ENCODE assay signal across 16 cellular contexts in the genomic region with DNA sequence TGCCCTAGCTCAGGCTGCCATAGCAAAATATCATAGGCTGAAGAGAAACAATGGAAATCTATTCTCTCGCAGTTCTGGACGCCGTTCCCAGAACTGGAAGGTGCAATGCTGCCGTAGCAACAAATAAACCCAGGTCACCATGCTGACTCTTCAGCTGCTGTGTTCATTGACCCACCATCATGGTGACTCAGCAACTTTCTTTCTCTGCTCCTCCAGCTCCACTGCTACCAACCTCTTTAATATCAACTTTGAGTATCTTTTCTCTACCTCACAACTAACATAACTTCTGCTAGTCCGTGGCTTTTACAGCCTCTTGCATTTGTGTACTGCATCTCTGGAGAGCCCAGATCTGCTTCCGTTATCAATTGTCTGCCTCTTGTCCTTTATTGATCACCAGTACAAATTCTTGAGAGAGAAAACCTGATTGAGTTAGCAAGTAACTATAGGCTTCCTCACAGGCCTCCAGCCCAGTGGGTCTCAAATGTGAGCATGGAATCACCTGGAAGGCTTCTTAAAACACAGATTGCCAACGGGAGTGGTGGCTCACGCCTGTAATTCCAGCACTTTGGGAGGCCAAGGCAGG. TPM values are rescaled to one million over a fixed set of nuclear protein-coding genes. Genes with fewer than 3 reads are reported as not detected.
DNase-seq lines count a peak whose midpoint lies in the region; ATAC-seq, FAIRE-seq and TF ChIP-seq lines count a peak whose summit lies in the region.
"Had no signal": no experiment of that assay in that cellular context is flagged by ENCODE, and none has a peak within 500 bp of the region (broad histone marks: within the 10 kb centered on the region; RNA-seq: fewer than 3 reads in every experiment).

No MANE protein-coding gene starts in this region.

- CTCF ChIA-PET in Calu3 (lab: Charles Lee) (interaction anchor here (1.0 to 1.2 kb wide), 2 partner anchors 22 to 48 kb away, joined by 3 to 4 read pairs; a partner anchor contains a TSS), HepG2 (lab: Yijun Ruan, JAX; ENCODE audit: low intra/inter-chr PET ratio, low total read pairs) (no interaction called here)

- no peak overlapping the region for H3K27ac ChIP-seq in HepG2 (ENCODE audit: extremely low read length, insufficient read depth, low read length)
- no peak overlapping the region for H3K27ac ChIP-seq in esophagus squamous epithelium
- H3K27ac ChIP-seq: colonic mucosa, upper lobe of right lung had no signal

- no peak for TF ChIP-seq RAD21 in HepG2 (CRISPR knock-in tag; IDR thresholded peaks at IDR 0.05)

- peak overlapping the region; percentile 40 for H3K27ac Mint-ChIP-seq in Calu3 (ENCODE audit: unreplicated experiment)
- peak overlapping the region; percentile 8 for H3K27ac Mint-ChIP-seq in activated T-helper 2 cell treated with anti-CD3 and anti-CD28 coated beads, Interferon-gamma antibody, Interleukin-2, Interleukin-4, amounts not matched to agents 10 μg/mL and 5 μg/mL and 100 μg/mL, durations not matched to agents 14 hours and 24 hours and 36 hours

- H3K4me1 Mint-ChIP-seq in Calu3 (ENCODE audit: low read depth, unreplicated experiment): peaks cover 21% of the 10 kb centered on the region
- H3K4me1 Mint-ChIP-seq in activated T-helper 2 cell treated with anti-CD3 and anti-CD28 coated beads, Interferon-gamma antibody, Interleukin-2, Interleukin-4, amounts not matched to agents 10 μg/mL and 5 μg/mL and 100 μg/mL, durations not matched to agents 14 hours and 24 hours and 36 hours (ENCODE audit: low read depth): peaks cover 19% of the 10 kb centered on the region

- BruUV-seq in Calu3 (replicated peaks; lab: Mats Ljungman, UMichigan): no TSS peak
- no TSS peak for BruUV-seq in HepG2 (replicated peaks; lab: Mats Ljungman, UMichigan)

- no peaks in the 10 kb centered on the region for H3K9me3 Mint-ChIP-seq in Calu3 (ENCODE audit: low read depth, unreplicated experiment)
- H3K9me3 Mint-ChIP-seq in activated T-helper 2 cell treated with anti-CD3 and anti-CD28 coated beads, Interferon-gamma antibody, Interleukin-2, Interleukin-4, amounts not matched to agents 10 μg/mL and 5 μg/mL and 100 μg/mL, durations not matched to agents 14 hours and 24 hours and 36 hours: no peaks in the 10 kb centered on the region

- TF ChIP-seq POLR2A in HepG2 (IDR thresholded peaks at IDR 0.05; ENCODE audit: insufficient read depth in 1 of 2, low read depth in 2 of 2, low read length in 2 of 2) (no peak), esophagus squamous epithelium (IDR thresholded peaks at IDR 0.05) (no peak)

- H3K36me3 Mint-ChIP-seq in Calu3 (ENCODE audit: insufficient read depth, unreplicated experiment): peaks cover 6% of the 10 kb centered on the region
- H3K36me3 Mint-ChIP-seq in activated T-helper 2 cell treated with anti-CD3 and anti-CD28 coated beads, Interferon-gamma antibody, Interleukin-2, Interleukin-4, amounts not matched to agents 10 μg/mL and 5 μg/mL and 100 μg/mL, durations not matched to agents 14 hours and 24 hours and 36 hours (ENCODE audit: low read depth): no peaks in the 10 kb centered on the region

- no peak for ATAC-seq in HepG2
- ATAC-seq: Right ventricle myocardium inferior, sciatic nerve, upper lobe of right lung had no signal

- H3K4me1 ChIP-seq in HepG2 (ENCODE audit: insufficient read depth, low read length) (peaks cover 50% of the 10 kb centered on the region), esophagus squamous epithelium (peaks cover 0 to 9% (median 0%) of the 10 kb centered on the region in 3 donors)
- H3K4me1 ChIP-seq: colonic mucosa had no signal

- TF ChIP-seq CTCF in Calu3 (IDR thresholded peaks at IDR 0.05; ENCODE audit: unreplicated experiment): no peak
- no peak for TF ChIP-seq CTCF in HepG2 (CRISPR knock-in tag; IDR thresholded peaks at IDR 0.05)
- no peak for TF ChIP-seq CTCF in esophagus squamous epithelium (IDR thresholded peaks at IDR 0.05)

- H3K36me3 ChIP-seq in HepG2 (replicated peaks in 1 of 2; ENCODE audit: control insufficient read depth in 1 of 2, insufficient read depth in 2 of 2, low read length in 2 of 2) (no peaks in the 10 kb centered on the region), esophagus squamous epithelium (no peaks in the 10 kb centered on the region)
- H3K36me3 ChIP-seq: colonic mucosa, upper lobe of right lung had no signal

- in situ Hi-C loops in HepG2 (cut with HindIII; ENCODE audit: extremely low pct_ligation_motif_present, low pct_unique_long_range_greater_than_20kb): no loop called here

- H3K9me3 ChIP-seq in HepG2 (ENCODE audit: low read length) (no peaks in the 10 kb centered on the region), esophagus squamous epithelium (no peaks in the 10 kb centered on the region)
- H3K9me3 ChIP-seq: colonic mucosa, upper lobe of right lung had no signal

- no peak overlapping the region for H2AFZ ChIP-seq in HepG2 (ENCODE audit: low read length)

- no peaks in the 10 kb centered on the region for H3K27me3 Mint-ChIP-seq in Calu3 (ENCODE audit: unreplicated experiment)
- peaks cover 11% of the 10 kb centered on the region for H3K27me3 Mint-ChIP-seq in activated T-helper 2 cell treated with anti-CD3 and anti-CD28 coated beads, Interferon-gamma antibody, Interleukin-2, Interleukin-4, amounts not matched to agents 10 μg/mL and 5 μg/mL and 100 μg/mL, durations not matched to agents 14 hours and 24 hours and 36 hours (ENCODE audit: low read depth)

- 91% methylated on average over 8 of the region's 8 CpGs for whole genome bisulfite sequencing in HepG2 (ENCODE audit: low lambda C conversion rate)
- whole genome bisulfite sequencing in esophagus squamous epithelium, 2 donors: 88 to 92% methylated on average over 8 of the region's 8 CpGs

- intact Hi-C loops in Calu3 (cut with micrococcal nuclease; ENCODE audit: unreplicated experiment) (no loop called here), HepG2 (cut with micrococcal nuclease; ENCODE audit: unreplicated experiment) (no loop called here), esophagus squamous epithelium (cut with DNase I) (no loop called here)
- intact Hi-C loops in activated T-helper 2 cell treated with anti-CD3 and anti-CD28 coated beads, Interferon-gamma antibody, Interleukin-2, Interleukin-4, amounts not matched to agents 10 μg/mL and 5 μg/mL and 100 μg/mL, durations not matched to agents 14 hours and 24 hours and 36 hours (cut with micrococcal nuclease): no loop called here

- no peak for TF ChIP-seq EP300 in HepG2 (IDR thresholded peaks at IDR 0.05; ENCODE audit: low read depth in 2 of 2, low read length in 2 of 2)
- no peak for TF ChIP-seq EP300 in HepG2 (CRISPR knock-in tag; IDR thresholded peaks at IDR 0.05; ENCODE audit: borderline replicate concordance)

- H3K27me3 ChIP-seq in HepG2 (ENCODE audit: control insufficient read depth in 1 of 2, insufficient read depth in 2 of 2, low read length in 2 of 2) (no peaks in the 10 kb centered on the region), esophagus squamous epithelium (no peaks in the 10 kb centered on the region)
- H3K27me3 ChIP-seq: colonic mucosa, upper lobe of right lung had no signal

- no peaks in the 10 kb centered on the region for H4K20me1 ChIP-seq in HepG2 (ENCODE audit: insufficient read depth, low read length)

- H3K4me2 ChIP-seq in HepG2 (ENCODE audit: low read depth, low read length): no peak overlapping the region

- H3K4me3 ChIP-seq in HepG2 (replicated peaks in 1 of 3; ENCODE audit: insufficient read depth in 1 of 3, low read depth in 2 of 3, low read length in 3 of 3): no peak overlapping the region
- H3K4me3 ChIP-seq in esophagus squamous epithelium: no peak overlapping the region
- H3K4me3 ChIP-seq: colonic mucosa, upper lobe of right lung had no signal

- no peak overlapping the region for H3K4me3 Mint-ChIP-seq in Calu3 (ENCODE audit: low read depth, unreplicated experiment)
- H3K4me3 Mint-ChIP-seq in activated T-helper 2 cell treated with anti-CD3 and anti-CD28 coated beads, Interferon-gamma antibody, Interleukin-2, Interleukin-4, amounts not matched to agents 10 μg/mL and 5 μg/mL and 100 μg/mL, durations not matched to agents 14 hours and 24 hours and 36 hours (ENCODE audit: low read depth): no peak overlapping the region

- POLR2A ChIA-PET in HepG2 (lab: Yijun Ruan, JAX): no interaction called here

- no peak overlapping the region for H3K9ac ChIP-seq in HepG2 (ENCODE audit: insufficient read depth, low read depth, low read length)

- DNase-seq in Calu3 (no peak), HT-29 (ENCODE audit: low spot score) (peak; percentile 17), HepG2 (ENCODE audit: low spot score) (peak; percentile 19), T-helper 9 cell (no peak), esophagus squamous epithelium (lab: John Stamatoyannopoulos, UW) (no peak)
- no peak for DNase-seq in activated T-helper 2 cell treated with anti-CD3 and anti-CD28 coated beads, Interferon-gamma antibody, Interleukin-2, Interleukin-4, amounts not matched to agents 10 μg/mL and 5 μg/mL and 100 μg/mL, durations not matched to agents 14 hours and 24 hours and 36 hours (ENCODE audit: low spot score)
- no peak for DNase-seq in effector CD8-positive, alpha-beta T cell (lab: John Stamatoyannopoulos, UW)
- DNase-seq: activated CD4-positive, alpha-beta T cell treated with anti-CD3 and anti-CD28 coated beads for 48 hours; activated naive CD4-positive, alpha-beta T cell; colonic mucosa; COR-L47; head of caudate nucleus; NCI-H187 treated with DMSO at 0.1 percent for 48 hours; upper lobe of right lung had no signal

- no peak for FAIRE-seq in HepG2 (lab: Jason Lieb, UNC)

- H3K79me2 ChIP-seq in HepG2 (ENCODE audit: insufficient read depth, low read length): no peaks in the 10 kb centered on the region

RNA-seq across cellular contexts. Expression of a gene that starts 47.3 kb away (rescaled TPM):
- total RNA-seq in Calu3 (2022) (45.9 and 51.0 TPM in 2 replicates), HepG2 (2016; rRNA removed; fragmentation: Illumina TruSeq; extraction: Trizol) (38.0 and 53.6 TPM in 2 replicates), esophagus squamous epithelium (10 to 100 TPM; 19.4 to 43.5 (median 37.9) TPM)
- total RNA-seq in HT-29 (2014; rRNA removed; shearing (Covaris generic)): 48.8 and 66.2 TPM in 2 replicates
- total RNA-seq in activated T-helper 2 cell treated with anti-CD3 and anti-CD28 coated beads, Interferon-gamma antibody, Interleukin-2, Interleukin-4, amounts not matched to agents 10 μg/mL and 5 μg/mL and 100 μg/mL, durations not matched to agents 14 hours and 24 hours and 36 hours: 59.6 and 64.1 TPM in 2 replicates
- 31.6 and 34.5 TPM in 2 replicates for total RNA-seq in HepG2 (2016; cell fraction: cytosol; rRNA removed; fragmentation: Illumina TruSeq; extraction: Trizol; ENCODE audit: low read depth)
- total RNA-seq in HepG2 (2016; cell fraction: insoluble cytoplasmic fraction; rRNA removed; fragmentation: Illumina TruSeq; extraction: Trizol): 30.3 and 45.5 TPM in 2 replicates
- total RNA-seq in HepG2 (2016; cell fraction: membrane; rRNA removed; fragmentation: Illumina TruSeq; extraction: Trizol): 49.5 and 53.4 TPM in 2 replicates
- 45.0 and 49.8 TPM in 2 replicates for total RNA-seq in HepG2 (2016; cell fraction: nucleus; rRNA removed; fragmentation: Illumina TruSeq; extraction: Trizol)
- polyA plus RNA-seq in HepG2 (2011; rRNA removed): 40.7 and 46.0 TPM in 2 replicates
- polyA plus RNA-seq in HepG2 (2011; cell fraction: cytosol; rRNA removed): 20.8 and 26.3 TPM in 2 replicates
- 12.8 and 20.0 TPM in 2 replicates for polyA plus RNA-seq in HepG2 (2011; cell fraction: nucleus; rRNA removed)
- polyA plus RNA-seq in HepG2 (2012): 20.2 and 28.1 TPM in 2 replicates
- 41.7 and 42.9 TPM in 2 replicates for polyA plus RNA-seq in HepG2 (2016; cell fraction: cytosol; fragmentation: Illumina TruSeq; extraction: Trizol; ENCODE audit: low read depth)
- polyA plus RNA-seq in HepG2 (2016; cell fraction: insoluble cytoplasmic fraction; fragmentation: Illumina TruSeq; extraction: Trizol; ENCODE audit: low read depth): 33.4 and 37.3 TPM in 2 replicates
- 52.5 and 54.7 TPM in 2 replicates for polyA plus RNA-seq in HepG2 (2016; cell fraction: membrane; fragmentation: Illumina TruSeq; extraction: Trizol; ENCODE audit: low read depth)
- 77.8 and 87.7 TPM in 2 replicates for polyA plus RNA-seq in HepG2 (2016; cell fraction: nucleus; fragmentation: Illumina TruSeq; extraction: Trizol; ENCODE audit: insufficient read depth, low read depth)
- 145 and 157 TPM in 2 replicates for polyA minus RNA-seq in HepG2 (2011; rRNA and poly(A)+ RNA removed; ENCODE audit: low replicate concordance)
- 35.9 and 43.9 TPM in 2 replicates for polyA minus RNA-seq in HepG2 (2011; cell fraction: cytosol; rRNA and poly(A)+ RNA removed)
- 20.1 and 27.8 TPM in 2 replicates for polyA minus RNA-seq in HepG2 (2011; cell fraction: nucleus; rRNA and poly(A)+ RNA removed)

Comparison
In these comparisons a context has a peak if more than half of its experiments do, and no peak if none do; other contexts are left out.
1. DNase-seq: peak in HT-29 (single experiment) and HepG2 (single experiment); none in Calu3 (single experiment), activated T-helper 2 cell treated with anti-CD3 and anti-CD28 coated beads, Interferon-gamma antibody, Interleukin-2, Interleukin-4, amounts not matched to agents 10 μg/mL and 5 μg/mL and 100 μg/mL, durations not matched to agents 14 hours and 24 hours and 36 hours (single experiment), effector CD8-positive, alpha-beta T cell (single experiment), T-helper 9 cell (single experiment) and esophagus squamous epithelium (single experiment).